In the genomic region with DNA sequence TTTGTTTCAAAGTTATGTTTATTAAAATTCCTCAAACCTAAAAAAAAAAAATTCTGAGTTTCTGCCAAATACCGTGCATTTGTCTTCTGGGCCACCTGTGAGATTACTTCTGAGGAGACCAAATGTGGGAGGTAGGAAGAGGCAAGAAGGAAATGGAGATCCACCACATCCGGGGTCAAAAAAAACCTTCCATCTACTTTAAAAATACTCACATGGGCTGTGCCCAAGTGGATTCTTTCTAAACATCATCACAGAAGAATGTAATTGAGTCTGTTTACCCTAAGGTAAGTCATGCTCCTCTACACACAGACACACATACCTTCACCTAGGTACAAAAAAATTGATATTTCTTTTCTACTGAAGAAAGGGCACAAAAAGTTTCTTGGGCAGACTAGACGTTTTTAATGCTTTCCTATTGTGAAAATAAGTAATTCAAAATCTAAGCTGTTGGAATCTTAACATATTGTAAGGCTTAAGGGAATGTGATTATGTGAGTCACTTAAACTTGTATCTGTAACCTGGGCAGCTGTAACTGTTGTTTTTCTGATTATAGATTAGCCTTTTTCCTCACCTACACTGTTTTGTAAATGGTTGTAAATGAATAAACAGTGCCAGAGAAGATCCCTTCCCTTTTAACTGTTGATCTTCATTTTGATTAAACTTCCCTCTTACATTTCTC, we compare ENCODE assay signal across 1 cellular context.
TF ChIP-seq lines count a peak whose summit lies in the region.

No MANE protein-coding gene starts in this region.

TF ChIP-seq in SK-N-SH, 30 proteins besides CTCF, POLR2A, EP300 and RAD21 (continued from another document):
- TF ChIP-seq, protein P1, sequence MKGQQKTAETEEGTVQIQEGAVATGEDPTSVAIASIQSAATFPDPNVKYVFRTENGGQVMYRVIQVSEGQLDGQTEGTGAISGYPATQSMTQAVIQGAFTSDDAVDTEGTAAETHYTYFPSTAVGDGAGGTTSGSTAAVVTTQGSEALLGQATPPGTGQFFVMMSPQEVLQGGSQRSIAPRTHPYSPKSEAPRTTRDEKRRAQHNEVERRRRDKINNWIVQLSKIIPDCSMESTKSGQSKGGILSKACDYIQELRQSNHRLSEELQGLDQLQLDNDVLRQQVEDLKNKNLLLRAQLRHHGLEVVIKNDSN (IDR thresholded peaks at IDR 0.05; ENCODE audit: borderline replicate concordance, low read depth) = no peak
- TF ChIP-seq ELF1 (IDR thresholded peaks at IDR 0.05) = no peak
- TF ChIP-seq, protein P2, sequence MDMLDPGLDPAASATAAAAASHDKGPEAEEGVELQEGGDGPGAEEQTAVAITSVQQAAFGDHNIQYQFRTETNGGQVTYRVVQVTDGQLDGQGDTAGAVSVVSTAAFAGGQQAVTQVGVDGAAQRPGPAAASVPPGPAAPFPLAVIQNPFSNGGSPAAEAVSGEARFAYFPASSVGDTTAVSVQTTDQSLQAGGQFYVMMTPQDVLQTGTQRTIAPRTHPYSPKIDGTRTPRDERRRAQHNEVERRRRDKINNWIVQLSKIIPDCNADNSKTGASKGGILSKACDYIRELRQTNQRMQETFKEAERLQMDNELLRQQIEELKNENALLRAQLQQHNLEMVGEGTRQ (IDR thresholded peaks at IDR 0.05; ENCODE audit: borderline replicate concordance, low read depth, low read length) = no peak
- TF ChIP-seq, protein P3, sequence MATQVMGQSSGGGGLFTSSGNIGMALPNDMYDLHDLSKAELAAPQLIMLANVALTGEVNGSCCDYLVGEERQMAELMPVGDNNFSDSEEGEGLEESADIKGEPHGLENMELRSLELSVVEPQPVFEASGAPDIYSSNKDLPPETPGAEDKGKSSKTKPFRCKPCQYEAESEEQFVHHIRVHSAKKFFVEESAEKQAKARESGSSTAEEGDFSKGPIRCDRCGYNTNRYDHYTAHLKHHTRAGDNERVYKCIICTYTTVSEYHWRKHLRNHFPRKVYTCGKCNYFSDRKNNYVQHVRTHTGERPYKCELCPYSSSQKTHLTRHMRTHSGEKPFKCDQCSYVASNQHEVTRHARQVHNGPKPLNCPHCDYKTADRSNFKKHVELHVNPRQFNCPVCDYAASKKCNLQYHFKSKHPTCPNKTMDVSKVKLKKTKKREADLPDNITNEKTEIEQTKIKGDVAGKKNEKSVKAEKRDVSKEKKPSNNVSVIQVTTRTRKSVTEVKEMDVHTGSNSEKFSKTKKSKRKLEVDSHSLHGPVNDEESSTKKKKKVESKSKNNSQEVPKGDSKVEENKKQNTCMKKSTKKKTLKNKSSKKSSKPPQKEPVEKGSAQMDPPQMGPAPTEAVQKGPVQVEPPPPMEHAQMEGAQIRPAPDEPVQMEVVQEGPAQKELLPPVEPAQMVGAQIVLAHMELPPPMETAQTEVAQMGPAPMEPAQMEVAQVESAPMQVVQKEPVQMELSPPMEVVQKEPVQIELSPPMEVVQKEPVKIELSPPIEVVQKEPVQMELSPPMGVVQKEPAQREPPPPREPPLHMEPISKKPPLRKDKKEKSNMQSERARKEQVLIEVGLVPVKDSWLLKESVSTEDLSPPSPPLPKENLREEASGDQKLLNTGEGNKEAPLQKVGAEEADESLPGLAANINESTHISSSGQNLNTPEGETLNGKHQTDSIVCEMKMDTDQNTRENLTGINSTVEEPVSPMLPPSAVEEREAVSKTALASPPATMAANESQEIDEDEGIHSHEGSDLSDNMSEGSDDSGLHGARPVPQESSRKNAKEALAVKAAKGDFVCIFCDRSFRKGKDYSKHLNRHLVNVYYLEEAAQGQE (IDR thresholded peaks at IDR 0.05; ENCODE audit: low read depth, low read length) = no peak
- no peak for TF ChIP-seq RFX5 (IDR thresholded peaks at IDR 0.05; ENCODE audit: low read length)
- no peak for TF ChIP-seq MXI1 (IDR thresholded peaks at IDR 0.05; ENCODE audit: low read depth, low read length)
- TF ChIP-seq TAF1 (IDR thresholded peaks at IDR 0.05; ENCODE audit: borderline replicate concordance, low read depth, low read length) = no peak
- TF ChIP-seq, protein P4, sequence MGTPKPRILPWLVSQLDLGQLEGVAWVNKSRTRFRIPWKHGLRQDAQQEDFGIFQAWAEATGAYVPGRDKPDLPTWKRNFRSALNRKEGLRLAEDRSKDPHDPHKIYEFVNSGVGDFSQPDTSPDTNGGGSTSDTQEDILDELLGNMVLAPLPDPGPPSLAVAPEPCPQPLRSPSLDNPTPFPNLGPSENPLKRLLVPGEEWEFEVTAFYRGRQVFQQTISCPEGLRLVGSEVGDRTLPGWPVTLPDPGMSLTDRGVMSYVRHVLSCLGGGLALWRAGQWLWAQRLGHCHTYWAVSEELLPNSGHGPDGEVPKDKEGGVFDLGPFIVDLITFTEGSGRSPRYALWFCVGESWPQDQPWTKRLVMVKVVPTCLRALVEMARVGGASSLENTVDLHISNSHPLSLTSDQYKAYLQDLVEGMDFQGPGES (IDR thresholded peaks at IDR 0.05; ENCODE audit: low read depth, low read length) = no peak
- TF ChIP-seq, protein P5, sequence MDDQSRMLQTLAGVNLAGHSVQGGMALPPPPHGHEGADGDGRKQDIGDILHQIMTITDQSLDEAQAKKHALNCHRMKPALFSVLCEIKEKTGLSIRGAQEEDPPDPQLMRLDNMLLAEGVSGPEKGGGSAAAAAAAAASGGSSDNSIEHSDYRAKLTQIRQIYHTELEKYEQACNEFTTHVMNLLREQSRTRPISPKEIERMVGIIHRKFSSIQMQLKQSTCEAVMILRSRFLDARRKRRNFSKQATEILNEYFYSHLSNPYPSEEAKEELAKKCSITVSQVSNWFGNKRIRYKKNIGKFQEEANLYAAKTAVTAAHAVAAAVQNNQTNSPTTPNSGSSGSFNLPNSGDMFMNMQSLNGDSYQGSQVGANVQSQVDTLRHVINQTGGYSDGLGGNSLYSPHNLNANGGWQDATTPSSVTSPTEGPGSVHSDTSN (IDR thresholded peaks at IDR 0.05) = no peak
- TF ChIP-seq JUND (IDR thresholded peaks at IDR 0.05) = no peak
- TF ChIP-seq CHD2 (IDR thresholded peaks at IDR 0.05; ENCODE audit: low read length, partially characterized antibody) = no peak
